Comparison of ENCODE assay signal across 14 cellular contexts in the genomic region with DNA sequence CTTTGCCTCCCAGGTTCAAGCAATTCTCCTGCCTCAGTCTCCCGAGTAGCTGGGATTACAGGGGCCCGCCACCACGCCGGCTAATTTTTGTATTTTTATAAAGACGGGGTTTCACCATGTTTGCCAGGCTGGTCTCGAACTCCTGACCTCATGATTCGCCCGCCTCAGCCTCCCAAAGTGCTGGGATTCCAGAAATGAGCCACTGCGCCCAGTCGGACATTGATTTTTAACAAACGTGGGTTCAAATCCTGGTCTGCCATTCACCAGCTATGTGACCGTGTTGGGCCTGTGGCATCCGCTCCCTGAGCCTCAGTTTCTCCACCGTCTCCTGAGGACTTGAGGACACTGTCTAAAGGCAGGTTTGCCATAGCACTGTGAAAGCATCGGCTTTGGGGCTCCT. TPM values are rescaled to one million over a fixed set of nuclear protein-coding genes. Genes with fewer than 3 reads are reported as not detected.
DNase-seq lines count a peak whose midpoint lies in the region; ATAC-seq and TF ChIP-seq lines count a peak whose summit lies in the region.
"Had no signal": no experiment of that assay in that cellular context is flagged by ENCODE, and none has a peak within 500 bp of the region (broad histone marks: within the 10 kb centered on the region; RNA-seq: fewer than 3 reads in every experiment).

No MANE protein-coding gene starts in this region.

- TF ChIP-seq EP300 in tibial nerve (IDR thresholded peaks at IDR 0.05): no peak

- TF ChIP-seq CTCF in tibial nerve (IDR thresholded peaks at IDR 0.05): no peak

- 91 to 93% methylated on average over 15 of the region's 15 CpGs for WGBS in tibial nerve, 2 donors

- peaks cover 0 to 89% (median 42%) of the 10 kb centered on the region in 4 donors for H3K4me1 ChIP-seq in tibial nerve

- intact Hi-C loops in activated naive CD4-positive, alpha-beta T cell treated with anti-CD3 and anti-CD28 coated beads for 36 hours (cut with micrococcal nuclease): loop anchor here (1.0 to 2.0 kb wide), 2 partner anchors 14 to 39 kb away; no protein-coding TSS in a partner anchor

- H3K4me1 Mint-ChIP-seq in activated naive CD4-positive, alpha-beta T cell treated with anti-CD3 and anti-CD28 coated beads for 36 hours (ENCODE audit: low read depth): peaks cover 41% of the 10 kb centered on the region
- H3K4me1 Mint-ChIP-seq in T-helper 17 cell (peaks cover 42% of the 10 kb centered on the region), immature natural killer cell (peaks cover 79 to 80% of the 10 kb centered on the region in 2 donors)
- H3K4me1 Mint-ChIP-seq: endodermal cell had no signal

- TF ChIP-seq POLR2A in tibial nerve (IDR thresholded peaks at IDR 0.05): no peak

- ATAC-seq in activated naive CD4-positive, alpha-beta T cell treated with anti-CD3 and anti-CD28 coated beads, Interleukin-2, amount 50 U/mL, for 72 hours: no peak
- ATAC-seq in T-helper 17 cell: no peak
- no peak for ATAC-seq in GM18907 (IDR thresholded peaks at IDR 0.05; ENCODE audit: unreplicated experiment)
- ATAC-seq: left lung had no signal

- H3K36me3 Mint-ChIP-seq in activated naive CD4-positive, alpha-beta T cell treated with anti-CD3 and anti-CD28 coated beads for 36 hours (ENCODE audit: low read depth): no peaks in the 10 kb centered on the region
- no peaks in the 10 kb centered on the region for H3K36me3 Mint-ChIP-seq in activated naive CD4-positive, alpha-beta T cell treated with anti-CD3 and anti-CD28 coated beads, Interleukin-2, amount 50 U/mL, for 72 hours
- H3K36me3 Mint-ChIP-seq in T-helper 17 cell (ENCODE audit: low read depth) (no peaks in the 10 kb centered on the region), immature natural killer cell (no peaks in the 10 kb centered on the region)

- H3K9me3 ChIP-seq in T-helper 17 cell (ENCODE audit: control insufficient read depth, low read length, poor library complexity, severe bottlenecking) (no peaks in the 10 kb centered on the region), tibial nerve (no peaks in the 10 kb centered on the region)
- H3K9me3 ChIP-seq: left lung, tibial artery had no signal

- peak overlapping the region; percentile 51 for H3K27ac Mint-ChIP-seq in activated naive CD4-positive, alpha-beta T cell treated with anti-CD3 and anti-CD28 coated beads for 36 hours
- H3K27ac Mint-ChIP-seq in activated naive CD4-positive, alpha-beta T cell treated with anti-CD3 and anti-CD28 coated beads, Interleukin-2, amount 50 U/mL, for 72 hours: peak overlapping the region in 1 of 2 donors; percentile 71
- H3K27ac Mint-ChIP-seq in T-helper 17 cell (peak overlapping the region; percentile 71), immature natural killer cell (peak overlapping the region; percentile 85 to 93 (median 91))
- H3K27ac Mint-ChIP-seq: endodermal cell had no signal

- CTCF ChIA-PET in activated naive CD4-positive, alpha-beta T cell treated with anti-CD3 and anti-CD28 coated beads for 36 hours (lab: Charles Lee): interaction anchor here (0.6 to 0.8 kb wide), 2 partner anchors 84 to 119 kb away, joined by 3 to 4 read pairs; no protein-coding TSS in a partner anchor

- H3K27ac ChIP-seq in tibial nerve: peak overlapping the region in 3 of 4 donors; percentile 53 to 83 (median 79)
- H3K27ac ChIP-seq: tibial artery had no signal

- no peak for DNase-seq in activated naive CD4-positive, alpha-beta T cell treated with anti-CD3 and anti-CD28 coated beads for 36 hours
- DNase-seq in activated naive CD4-positive, alpha-beta T cell treated with anti-CD3 and anti-CD28 coated beads, Interleukin-2, amount 50 U/mL, for 72 hours (ENCODE audit: low spot score in 2 of 2): no peak
- no peak for DNase-seq in T-helper 17 cell
- no peak for DNase-seq in immature natural killer cell
- DNase-seq in tibial nerve (ENCODE audit: low spot score in 2 of 2): no peak
- no peak for DNase-seq in SKM-1 (lab: John Stamatoyannopoulos, UW; ENCODE audit: unreplicated experiment)
- no peak for DNase-seq in cerebellar cortex (ENCODE audit: low spot score)
- DNase-seq: DMS 273 treated with DMSO at 0.1 percent for 48 hours, NCI-H2029 treated with DMSO at 0.1 percent for 48 hours, NCI-H69 had no signal

- H3K4me3 ChIP-seq in tibial nerve: no peak overlapping the region
- H3K4me3 ChIP-seq: left lung, tibial artery had no signal

- H3K9me3 Mint-ChIP-seq in activated naive CD4-positive, alpha-beta T cell treated with anti-CD3 and anti-CD28 coated beads for 36 hours: no peaks in the 10 kb centered on the region
- no peaks in the 10 kb centered on the region for H3K9me3 Mint-ChIP-seq in activated naive CD4-positive, alpha-beta T cell treated with anti-CD3 and anti-CD28 coated beads, Interleukin-2, amount 50 U/mL, for 72 hours
- H3K9me3 Mint-ChIP-seq in immature natural killer cell: no peaks in the 10 kb centered on the region
- H3K9me3 Mint-ChIP-seq: endodermal cell had no signal

- H3K4me3 Mint-ChIP-seq in activated naive CD4-positive, alpha-beta T cell treated with anti-CD3 and anti-CD28 coated beads for 36 hours: no peak overlapping the region
- H3K4me3 Mint-ChIP-seq in T-helper 17 cell: no peak overlapping the region
- peak overlapping the region; percentile 70 to 88 (median 77) for H3K4me3 Mint-ChIP-seq in immature natural killer cell
- H3K4me3 Mint-ChIP-seq: endodermal cell had no signal

- no peaks in the 10 kb centered on the region for H3K27me3 ChIP-seq in tibial nerve
- H3K27me3 ChIP-seq: left lung, tibial artery had no signal

- H3K27me3 Mint-ChIP-seq in activated naive CD4-positive, alpha-beta T cell treated with anti-CD3 and anti-CD28 coated beads for 36 hours (ENCODE audit: low read depth): no peaks in the 10 kb centered on the region
- H3K27me3 Mint-ChIP-seq in T-helper 17 cell (no peaks in the 10 kb centered on the region), immature natural killer cell (ENCODE audit: low read depth in 3 of 3) (peaks cover 5 to 9% (median 6%) of the 10 kb centered on the region in 3 donors)

- H3K36me3 ChIP-seq in tibial nerve: no peaks in the 10 kb centered on the region
- H3K36me3 ChIP-seq: left lung, tibial artery had no signal

RNA-seq across cellular contexts. Expression of a gene that starts 41.8 kb away (rescaled TPM):
- 1 to 10 TPM in 1 of 2 experiments, under 1 TPM in 1; 0.89 to 1.5 TPM for total RNA-seq in activated naive CD4-positive, alpha-beta T cell treated with anti-CD3 and anti-CD28 coated beads for 36 hours
- 1 to 10 TPM; 3.1 to 5.4 TPM for total RNA-seq in activated naive CD4-positive, alpha-beta T cell treated with anti-CD3 and anti-CD28 coated beads, Interleukin-2, amount 50 U/mL, for 72 hours
- total RNA-seq in T-helper 17 cell: 10 to 100 TPM in 1 of 2 donors, 1 to 10 TPM in 1; 7.8 to 12.7 TPM
- 10 to 100 TPM in 2 of 3 donors, 1 to 10 TPM in 1; 8.8 to 18.0 (median 13.8) TPM for polyA plus RNA-seq in immature natural killer cell
- 10 to 100 TPM; 25.3 to 53.1 (median 43.3) TPM for total RNA-seq in tibial nerve

Comparison
In these comparisons a context has a peak if more than half of its experiments do, and no peak if none do; other contexts are left out.
1. H3K4me3 Mint-ChIP-seq: peak in immature natural killer cell (5 of 5); none in activated naive CD4-positive, alpha-beta T cell treated with anti-CD3 and anti-CD28 coated beads for 36 hours (single experiment) and T-helper 17 cell (single experiment).